Comparison of ENCODE assay signal across 17 cellular contexts in genomic region chr1:178619523-178619922, GRCh38.
"Had no signal": no experiment of that assay in that cellular context is flagged by ENCODE, and none has a peak within 500 bp of the region (broad histone marks: within the 10 kb centered on the region; RNA-seq: fewer than 3 reads in every experiment).

No MANE protein-coding gene starts in this region.

- H3K4me3 Mint-ChIP-seq: activated naive CD8-positive, alpha-beta T cell treated with anti-CD3 and anti-CD28 coated beads, Interleukin-2, amount 10 ng/mL, durations not matched to agents 7 days and 5 days; activated T-helper 1 cell treated with anti-CD3 and anti-CD28 coated beads, Interleukin-12 subunit alpha, Interleukin-12 subunit beta, Interleukin-2, Interleukin-4 antibody, amounts not matched to agents 30 ng/mL and 10 ng/mL and 1 ng/mL, durations not matched to agents 14 hours and 24 hours and 36 hours; dendritic cell treated with granulocyte-macrophage colony-stimulating factor and Interleukin-4, amounts not matched to agents 40 ng/mL and 50 ng/mL, for 4 days; immature natural killer cell; stimulated activated naive CD8-positive, alpha-beta T cell treated with anti-CD3 and anti-CD28 coated beads, Interleukin-15, amount 100 ng/mL, for 72 hours had no signal

- H3K4me1 ChIP-seq: psoas muscle, testis had no signal

- ATAC-seq: activated CD4-positive, CD25-positive, alpha-beta regulatory T cell treated with anti-CD3 and anti-CD28 coated beads, Interleukin-2, amount 50 U/mL, for 24 hours; psoas muscle; right lobe of liver; stimulated activated naive CD8-positive, alpha-beta T cell treated with anti-CD3 and anti-CD28 coated beads, Interleukin-15, amount 100 ng/mL, for 72 hours had no signal

- H3K9me3 ChIP-seq: psoas muscle, right lobe of liver, testis had no signal

- H3K27me3 ChIP-seq: brain microvascular endothelial cell, right lobe of liver, testis had no signal

- H3K27me3 Mint-ChIP-seq: dendritic cell treated with granulocyte-macrophage colony-stimulating factor and Interleukin-4, amounts not matched to agents 40 ng/mL and 50 ng/mL, for 4 days had no signal

- H3K36me3 Mint-ChIP-seq: activated naive CD8-positive, alpha-beta T cell treated with anti-CD3 and anti-CD28 coated beads, Interleukin-2, amount 10 ng/mL, durations not matched to agents 7 days and 5 days; immature natural killer cell had no signal

- H3K9me3 Mint-ChIP-seq: activated T-helper 1 cell treated with anti-CD3 and anti-CD28 coated beads, Interleukin-12 subunit alpha, Interleukin-12 subunit beta, Interleukin-2, Interleukin-4 antibody, amounts not matched to agents 30 ng/mL and 10 ng/mL and 1 ng/mL, durations not matched to agents 14 hours and 24 hours and 36 hours; dendritic cell treated with granulocyte-macrophage colony-stimulating factor and Interleukin-4, amounts not matched to agents 40 ng/mL and 50 ng/mL, for 4 days; immature natural killer cell had no signal

- H3K36me3 ChIP-seq: brain microvascular endothelial cell, right lobe of liver had no signal

- H3K27ac ChIP-seq: brain microvascular endothelial cell, psoas muscle, testis had no signal

- H3K4me3 ChIP-seq: psoas muscle, right lobe of liver, testis had no signal

- H3K27ac Mint-ChIP-seq: activated naive CD8-positive, alpha-beta T cell treated with anti-CD3 and anti-CD28 coated beads, Interleukin-2, amount 10 ng/mL, durations not matched to agents 7 days and 5 days; activated T-helper 1 cell treated with anti-CD3 and anti-CD28 coated beads, Interleukin-12 subunit alpha, Interleukin-12 subunit beta, Interleukin-2, Interleukin-4 antibody, amounts not matched to agents 30 ng/mL and 10 ng/mL and 1 ng/mL, durations not matched to agents 14 hours and 24 hours and 36 hours; dendritic cell treated with granulocyte-macrophage colony-stimulating factor and Interleukin-4, amounts not matched to agents 40 ng/mL and 50 ng/mL, for 4 days; immature natural killer cell; stimulated activated naive CD8-positive, alpha-beta T cell treated with anti-CD3 and anti-CD28 coated beads, Interleukin-15, amount 100 ng/mL, for 72 hours had no signal

- DNase-seq: activated CD4-positive, alpha-beta T cell treated with anti-CD3 and anti-CD28 coated beads, Interleukin-2, amount 50 U/mL, for 1 hour; activated CD8-positive, alpha-beta memory T cell treated with anti-CD3 and anti-CD28 coated beads for 24 hours; activated naive CD4-positive, alpha-beta T cell; activated naive CD8-positive, alpha-beta T cell treated with anti-CD3 and anti-CD28 coated beads, Interleukin-2, amount 10 ng/mL, durations not matched to agents 7 days and 5 days; brain microvascular endothelial cell; cerebellar nuclear complex; effector memory CD4-positive, alpha-beta T cell; foreskin melanocyte; immature natural killer cell; mesenchymal stem cell; psoas muscle; right lobe of liver; stimulated activated naive CD8-positive, alpha-beta T cell treated with anti-CD3 and anti-CD28 coated beads, Interleukin-15, amount 100 ng/mL, for 72 hours; testis had no signal

- H3K4me1 Mint-ChIP-seq: activated naive CD8-positive, alpha-beta T cell treated with anti-CD3 and anti-CD28 coated beads, Interleukin-2, amount 10 ng/mL, durations not matched to agents 7 days and 5 days; immature natural killer cell; stimulated activated naive CD8-positive, alpha-beta T cell treated with anti-CD3 and anti-CD28 coated beads, Interleukin-15, amount 100 ng/mL, for 72 hours had no signal
